Comparison of ENCODE assay signal across 20 cellular contexts in genomic region chr22:32465661-32466060, GRCh38.
A peak's percentile ranks its signal among the peaks of the same experiment; 100 is the strongest.
DNase-seq lines count a peak whose midpoint lies in the region; FAIRE-seq and TF ChIP-seq lines count a peak whose summit lies in the region.
"Had no signal": no experiment of that assay in that cellular context is flagged by ENCODE, and none has a peak within 500 bp of the region (broad histone marks: within the 10 kb centered on the region; RNA-seq: fewer than 3 reads in every experiment).

No MANE protein-coding gene starts in this region.

- TF ChIP-seq CTCF in GM20000 (IDR thresholded peaks at IDR 0.05; ENCODE audit: extremely low read depth, missing control alignments) = no peak

- no peak for FAIRE-seq in RCC 7860 (lab: Jason Lieb, UNC)
- FAIRE-seq: A204.1, GM12891, GM18507, H1 had no signal

- DNase-seq in EH (ENCODE audit: low read depth) = peak; percentile 20
- peak; percentile 28 for DNase-seq in RCC 7860 (ENCODE audit: low spot score)
- peak; percentile 58 for DNase-seq in islet precursor cell
- no peak for DNase-seq in NCI-H187 treated with DMSO at 0.1 percent for 48 hours (lab: John Stamatoyannopoulos, UW)
- no peak for DNase-seq in NCI-H1436 (lab: John Stamatoyannopoulos, UW)
- DNase-seq in GM20000 (ENCODE audit: low spot score) = no peak
- DNase-seq: Caco-2; CD4-positive, CD25-positive, alpha-beta regulatory T cell; CD8-positive, alpha-beta T cell; DMS153; DND-41; EL; GF-D8; GM23248; H7; HCEC 1CT had no signal

Comparison
In these comparisons a context has a peak if more than half of its experiments do, and no peak if none do; other contexts are left out.
1. DNase-seq: peak in EH (single experiment), RCC 7860 (single experiment) and islet precursor cell (single experiment); none in NCI-H187 treated with DMSO at 0.1 percent for 48 hours (single experiment), NCI-H1436 (single experiment) and GM20000 (single experiment).